In the genomic region with DNA sequence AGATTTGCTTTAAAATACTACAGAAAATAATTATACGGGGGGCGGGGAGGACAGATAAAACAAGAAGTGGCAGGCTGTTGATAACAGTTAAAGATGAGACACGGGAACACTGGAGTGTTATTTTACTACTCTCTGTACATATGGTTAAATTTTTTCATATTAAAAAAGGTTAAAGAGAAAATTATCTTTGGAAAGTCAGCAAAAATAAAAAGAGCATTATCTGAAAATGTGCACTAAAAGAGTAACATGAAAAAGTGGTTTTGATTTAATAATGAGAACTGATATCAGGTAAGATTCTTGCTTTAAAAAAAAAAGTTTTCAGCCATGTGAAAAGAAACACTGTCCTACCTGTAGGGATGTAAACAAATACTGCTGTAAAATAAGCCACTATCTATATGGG, we compare ENCODE assay signal across 16 cellular contexts. TPM values are rescaled to one million over a fixed set of nuclear protein-coding genes. Genes with fewer than 3 reads are reported as not detected.
DNase-seq lines count a peak whose midpoint lies in the region; ATAC-seq, FAIRE-seq and TF ChIP-seq lines count a peak whose summit lies in the region.
"Had no signal": no experiment of that assay in that cellular context is flagged by ENCODE, and none has a peak within 500 bp of the region (broad histone marks: within the 10 kb centered on the region; RNA-seq: fewer than 3 reads in every experiment).

No MANE protein-coding gene starts in this region.

- peak overlapping the region in 2 of 11 experiments; percentile 34 to 48; a peak in 2 of 22 replicates for H3K9ac ChIP-seq in BLaER1 treated with 17β-estradiol and CSF1 and Interleukin-3, amounts not matched to agents 10 nM and 100 nM
- H3K9ac ChIP-seq in astrocyte (ENCODE audit: low read length): no peak overlapping the region

- H4K20me1 ChIP-seq in BLaER1 treated with 17β-estradiol and CSF1 and Interleukin-3, amounts not matched to agents 10 nM and 100 nM: peaks cover 0 to 5% (median 0%) of the 10 kb centered on the region in 11 experiments; a peak in 2 of 22 replicates
- H4K20me1 ChIP-seq in astrocyte (ENCODE audit: insufficient read depth, low read length): peaks cover 18% of the 10 kb centered on the region

- no peaks in the 10 kb centered on the region for H3K9me3 Mint-ChIP-seq in astrocyte (ENCODE audit: unreplicated experiment)
- H3K9me3 Mint-ChIP-seq: activated T-cell treated with anti-CD3 and anti-CD28 coated beads, Interleukin-2, amount 50 U/mL, for 4 hours; CD8-positive, alpha-beta memory T cell had no signal

- peak overlapping the region in 8 of 11 experiments; percentile 24 to 64 (median 54); a peak in 9 of 22 replicates for H3K27ac ChIP-seq in BLaER1 treated with 17β-estradiol and CSF1 and Interleukin-3, amounts not matched to agents 10 nM and 100 nM
- H3K27ac ChIP-seq in HL-60 (replicated peaks) (peak overlapping the region; percentile 50), astrocyte (ENCODE audit: low read depth, low read length) (no peak overlapping the region), neutrophil (peak overlapping the region; percentile 99)
- H3K27ac ChIP-seq: SJCRH30 had no signal

- TF ChIP-seq CTCF in HL-60 (IDR thresholded peaks at IDR 0.05; ENCODE audit: insufficient read depth, low read length) (no peak), astrocyte (IDR thresholded peaks at IDR 0.05; ENCODE audit: insufficient read depth, low read depth, low read length) (no peak), neutrophil (IDR thresholded peaks at IDR 0.05) (no peak)

- no peaks in the 10 kb centered on the region for H3K27me3 Mint-ChIP-seq in astrocyte (ENCODE audit: low read depth, unreplicated experiment)
- H3K27me3 Mint-ChIP-seq: CD8-positive, alpha-beta memory T cell had no signal

- ATAC-seq in GM21360 (IDR thresholded peaks at IDR 0.05; ENCODE audit: unreplicated experiment) (no peak), HG03139 (IDR thresholded peaks at IDR 0.05; ENCODE audit: unreplicated experiment) (no peak)
- ATAC-seq: activated T-cell treated with anti-CD3 and anti-CD28 coated beads, Interleukin-2, amount 50 U/mL, for 4 hours had no signal

- no peak overlapping the region for H3K4me3 Mint-ChIP-seq in astrocyte (ENCODE audit: unreplicated experiment)

- H3K36me3 Mint-ChIP-seq in astrocyte (ENCODE audit: low read depth, unreplicated experiment): peaks cover 8% of the 10 kb centered on the region

- H3K27me3 ChIP-seq in BLaER1 treated with 17β-estradiol and CSF1 and Interleukin-3, amounts not matched to agents 10 nM and 100 nM: no peaks in the 10 kb centered on the region
- H3K27me3 ChIP-seq in HL-60 (ENCODE audit: insufficient read depth, poor library complexity, severe bottlenecking): no peaks in the 10 kb centered on the region
- no peaks in the 10 kb centered on the region for H3K27me3 ChIP-seq in astrocyte (ENCODE audit: insufficient read depth, low read length)
- no peaks in the 10 kb centered on the region for H3K27me3 ChIP-seq in neutrophil
- H3K27me3 ChIP-seq: SJCRH30 had no signal

- no peak overlapping the region for H3K4me3 ChIP-seq in BLaER1 treated with 17β-estradiol and CSF1 and Interleukin-3, amounts not matched to agents 10 nM and 100 nM
- H3K4me3 ChIP-seq in HL-60 (replicated peaks; ENCODE audit: insufficient read depth, low read length): no peak overlapping the region
- H3K4me3 ChIP-seq in astrocyte (ENCODE audit: insufficient read depth, low read depth, low read length): no peak overlapping the region
- H3K4me3 ChIP-seq in neutrophil (ENCODE audit: low read depth in 1 of 2, low read length in 1 of 2): peak overlapping the region in 1 of 2 experiments; percentile 39
- H3K4me3 ChIP-seq: SJCRH30 had no signal

- peak overlapping the region in 9 of 11 experiments; percentile 56 to 84 (median 76); a peak in 15 of 22 replicates for H3K4me2 ChIP-seq in BLaER1 treated with 17β-estradiol and CSF1 and Interleukin-3, amounts not matched to agents 10 nM and 100 nM
- no peak overlapping the region for H3K4me2 ChIP-seq in astrocyte (ENCODE audit: low read length)

- FAIRE-seq in astrocyte (lab: Jason Lieb, UNC): no peak
- FAIRE-seq: G401.6 had no signal

- H3K9me3 ChIP-seq in BLaER1 treated with 17β-estradiol and CSF1 and Interleukin-3, amounts not matched to agents 10 nM and 100 nM (replicated peaks in 1 of 11): no peaks in the 10 kb centered on the region
- H3K9me3 ChIP-seq in astrocyte (ENCODE audit: insufficient read depth, low read depth, low read length) (no peaks in the 10 kb centered on the region), neutrophil (no peaks in the 10 kb centered on the region)
- H3K9me3 ChIP-seq: SJCRH30 had no signal

- no peaks in the 10 kb centered on the region for H3K79me2 ChIP-seq in astrocyte (ENCODE audit: insufficient read depth, low read length)

- H3K4me1 Mint-ChIP-seq in astrocyte (ENCODE audit: low read depth, unreplicated experiment): peaks cover 18% of the 10 kb centered on the region

- H3K36me3 ChIP-seq in BLaER1 treated with 17β-estradiol and CSF1 and Interleukin-3, amounts not matched to agents 10 nM and 100 nM: peaks cover 0 to 28% (median 12%) of the 10 kb centered on the region in 11 experiments; a peak in 15 of 22 replicates
- H3K36me3 ChIP-seq in astrocyte (ENCODE audit: insufficient read depth, low read length) (peaks cover 3% of the 10 kb centered on the region), neutrophil (no peaks in the 10 kb centered on the region)
- H3K36me3 ChIP-seq: SJCRH30 had no signal

- DNase-seq in HL-60 (ENCODE audit: low read depth in 1 of 2, low spot score in 1 of 2) (no peak), astrocyte (ENCODE audit: low read depth) (no peak), kidney tubule cell (ENCODE audit: low spot score) (no peak)
- DNase-seq in activated CD4-positive, CD25-positive, alpha-beta regulatory T cell (lab: John Stamatoyannopoulos, UW): no peak
- DNase-seq: activated T-cell treated with anti-CD3 and anti-CD28 coated beads, Interleukin-2, amount 50 U/mL, for 4 hours; aorta; CD8-positive, alpha-beta memory T cell; mesendoderm; NCI-H2081 treated with DMSO at 0.1 percent for 48 hours; SJCRH30; stimulated activated CD4-positive, alpha-beta T cell treated with anti-CD3 and anti-CD28 coated beads, Interleukin-1b, Interleukin-23, amount 100 ng/mL, for 48 hours had no signal

- H3K4me1 ChIP-seq in BLaER1 treated with 17β-estradiol and CSF1 and Interleukin-3, amounts not matched to agents 10 nM and 100 nM: peaks cover 15 to 35% (median 30%) of the 10 kb centered on the region in 10 experiments
- H3K4me1 ChIP-seq in astrocyte (ENCODE audit: insufficient read depth, low read length) (peaks cover 14% of the 10 kb centered on the region), neutrophil (ENCODE audit: control insufficient read depth in 1 of 2, insufficient read depth in 1 of 2, low read depth in 1 of 2, low read length in 1 of 2) (peaks cover 47 to 53% of the 10 kb centered on the region in 2 experiments)

- H3K27ac Mint-ChIP-seq in astrocyte (ENCODE audit: unreplicated experiment): peak overlapping the region; percentile 91

- no peak overlapping the region for H2AFZ ChIP-seq in astrocyte (ENCODE audit: low read depth, low read length)

RNA-seq across cellular contexts. Expression of a gene that starts 46.9 kb away (rescaled TPM):
- 9.1 and 11.7 TPM in 2 replicates for total RNA-seq in astrocyte
